In genomic region chr16:50478021-50478772, GRCh38 we compare ENCODE assay signal across 27 cellular contexts.
DNase-seq lines count a peak whose midpoint lies in the region; ATAC-seq and TF ChIP-seq lines count a peak whose summit lies in the region.
"Had no signal": no experiment of that assay in that cellular context is flagged by ENCODE, and none has a peak within 500 bp of the region (broad histone marks: within the 10 kb centered on the region; RNA-seq: fewer than 3 reads in every experiment).

No MANE protein-coding gene starts in this region.

- H3K4me1 Mint-ChIP-seq in neural crest cell: peaks cover 51% of the 10 kb centered on the region
- H3K4me1 Mint-ChIP-seq: CD8-positive, alpha-beta memory T cell; memory B cell had no signal

- H3K27ac Mint-ChIP-seq in neural crest cell (ENCODE audit: unreplicated experiment): peak overlapping the region; percentile 32
- H3K27ac Mint-ChIP-seq: activated CD8-positive, alpha-beta T cell treated with anti-CD3 and anti-CD28 coated beads for 36 hours; activated naive CD8-positive, alpha-beta T cell treated with anti-CD3 and anti-CD28 coated beads for 36 hours; activated T-helper 2 cell treated with anti-CD3 and anti-CD28 coated beads, Interferon-gamma antibody, Interleukin-2, Interleukin-4, amounts not matched to agents 10 μg/mL and 5 μg/mL and 100 μg/mL, durations not matched to agents 14 hours and 24 hours and 36 hours; CD8-positive, alpha-beta memory T cell; H9; memory B cell; stimulated activated naive CD8-positive, alpha-beta T cell treated with anti-CD3 and anti-CD28 coated beads, Interleukin-15, Interleukin-2, amounts not matched to agents 100 ng/mL and 50 ng/mL, for 24 hours had no signal

- no peak overlapping the region for H3K9ac ChIP-seq in adipocyte (ENCODE audit: low read length)

- no peaks in the 10 kb centered on the region for H3K36me3 ChIP-seq in adipocyte (ENCODE audit: control insufficient read depth, insufficient read depth, low read length, severe bottlenecking)
- H3K36me3 ChIP-seq: ascending aorta, esophagus muscularis mucosa had no signal

- no peaks in the 10 kb centered on the region for H3K36me3 Mint-ChIP-seq in neural crest cell (ENCODE audit: low read depth)
- H3K36me3 Mint-ChIP-seq: activated naive CD8-positive, alpha-beta T cell treated with anti-CD3 and anti-CD28 coated beads for 36 hours; memory B cell had no signal

- H3K4me1 ChIP-seq in adipocyte (ENCODE audit: control insufficient read depth, insufficient read depth, low read length): no peaks in the 10 kb centered on the region
- H3K4me1 ChIP-seq: ascending aorta, esophagus muscularis mucosa, foreskin keratinocyte, psoas muscle had no signal

- no peak for TF ChIP-seq CTCF in neural crest cell (conservative IDR thresholded peaks at IDR 0.05)

- H3K4me3 Mint-ChIP-seq in neural crest cell: no peak overlapping the region
- H3K4me3 Mint-ChIP-seq: activated CD8-positive, alpha-beta T cell treated with anti-CD3 and anti-CD28 coated beads for 36 hours; activated naive CD8-positive, alpha-beta T cell treated with anti-CD3 and anti-CD28 coated beads for 36 hours; CD8-positive, alpha-beta memory T cell; H9; memory B cell; stimulated activated naive CD8-positive, alpha-beta T cell treated with anti-CD3 and anti-CD28 coated beads, Interleukin-15, Interleukin-2, amounts not matched to agents 100 ng/mL and 50 ng/mL, for 24 hours had no signal

- DNase-seq in NCI-H1092 treated with DMSO at 0.1 percent for 48 hours (lab: John Stamatoyannopoulos, UW) (peak; percentile 54), NCI-H1092 (lab: John Stamatoyannopoulos, UW) (no peak), adipocyte (ENCODE audit: low read depth) (peak; percentile 1), neural crest cell (ENCODE audit: low read depth, low spot score) (no peak), H4 (ENCODE audit: low spot score) (no peak)
- DNase-seq: 8988T; activated CD4-positive, alpha-beta T cell treated with anti-CD3 and anti-CD28 coated beads for 1 hour; activated CD8-positive, alpha-beta T cell treated with anti-CD3 and anti-CD28 coated beads for 36 hours; activated naive CD8-positive, alpha-beta T cell treated with anti-CD3 and anti-CD28 coated beads for 36 hours; CD8-positive, alpha-beta memory T cell; cortex of kidney; DMS79; GDM1; IMR-90; left cardiac atrium; NCI-H524 treated with DMSO at 0.1 percent for 48 hours; psoas muscle had no signal

- no peak for TF ChIP-seq EP300 in Ishikawa (IDR thresholded peaks at IDR 0.05; ENCODE audit: borderline replicate concordance)

- no peak for TF ChIP-seq RAD21 in Ishikawa (IDR thresholded peaks at IDR 0.05; ENCODE audit: low read depth)

- no peak overlapping the region for H3K4me3 ChIP-seq in adipocyte (ENCODE audit: low read length)
- H3K4me3 ChIP-seq: ascending aorta, esophagus muscularis mucosa, psoas muscle had no signal

- H3K27me3 ChIP-seq in adipocyte (replicated peaks; ENCODE audit: control insufficient read depth, insufficient read depth, low read length): peaks cover 14% of the 10 kb centered on the region
- H3K27me3 ChIP-seq: ascending aorta, esophagus muscularis mucosa had no signal

- no peak for ATAC-seq in HG03571 (IDR thresholded peaks at IDR 0.05; ENCODE audit: unreplicated experiment)
- no peak for ATAC-seq in HG03521 (IDR thresholded peaks at IDR 0.05; ENCODE audit: unreplicated experiment)
- ATAC-seq: activated CD8-positive, alpha-beta T cell treated with anti-CD3 and anti-CD28 coated beads for 36 hours; left cardiac atrium; psoas muscle had no signal

- no peaks in the 10 kb centered on the region for H3K27me3 Mint-ChIP-seq in neural crest cell (ENCODE audit: low read depth)
- H3K27me3 Mint-ChIP-seq: activated CD8-positive, alpha-beta T cell treated with anti-CD3 and anti-CD28 coated beads for 36 hours; activated naive CD8-positive, alpha-beta T cell treated with anti-CD3 and anti-CD28 coated beads for 36 hours had no signal

- H3K9me3 Mint-ChIP-seq in neural crest cell: no peaks in the 10 kb centered on the region
- H3K9me3 Mint-ChIP-seq: activated CD8-positive, alpha-beta T cell treated with anti-CD3 and anti-CD28 coated beads for 36 hours; activated naive CD8-positive, alpha-beta T cell treated with anti-CD3 and anti-CD28 coated beads for 36 hours; activated T-helper 2 cell treated with anti-CD3 and anti-CD28 coated beads, Interferon-gamma antibody, Interleukin-2, Interleukin-4, amounts not matched to agents 10 μg/mL and 5 μg/mL and 100 μg/mL, durations not matched to agents 14 hours and 24 hours and 36 hours; CD8-positive, alpha-beta memory T cell; memory B cell; stimulated activated naive CD8-positive, alpha-beta T cell treated with anti-CD3 and anti-CD28 coated beads, Interleukin-15, Interleukin-2, amounts not matched to agents 100 ng/mL and 50 ng/mL, for 24 hours had no signal

- no peaks in the 10 kb centered on the region for H3K9me3 ChIP-seq in adipocyte (ENCODE audit: control insufficient read depth, low read length)
- H3K9me3 ChIP-seq: ascending aorta, esophagus muscularis mucosa, psoas muscle had no signal

TF ChIP-seq in Ishikawa, 13 proteins besides CTCF, POLR2A, EP300 and RAD21:
- TF ChIP-seq NFIC (IDR thresholded peaks at IDR 0.05): no peak
- TF ChIP-seq ZBTB7A (IDR thresholded peaks at IDR 0.05; ENCODE audit: low read depth): 0 out of 2 replicates have a peak, but pooled peaks have one; percentile 55
- no peak for TF ChIP-seq CREB1 (IDR thresholded peaks at IDR 0.05; ENCODE audit: low read depth)

Comparison
In these comparisons a context has a peak if more than half of its experiments do, and no peak if none do; other contexts are left out.
1. DNase-seq: peak in NCI-H1092 treated with DMSO at 0.1 percent for 48 hours (single experiment) and adipocyte (single experiment); none in NCI-H1092 (single experiment), neural crest cell (single experiment) and H4 (single experiment).